In the genomic region with DNA sequence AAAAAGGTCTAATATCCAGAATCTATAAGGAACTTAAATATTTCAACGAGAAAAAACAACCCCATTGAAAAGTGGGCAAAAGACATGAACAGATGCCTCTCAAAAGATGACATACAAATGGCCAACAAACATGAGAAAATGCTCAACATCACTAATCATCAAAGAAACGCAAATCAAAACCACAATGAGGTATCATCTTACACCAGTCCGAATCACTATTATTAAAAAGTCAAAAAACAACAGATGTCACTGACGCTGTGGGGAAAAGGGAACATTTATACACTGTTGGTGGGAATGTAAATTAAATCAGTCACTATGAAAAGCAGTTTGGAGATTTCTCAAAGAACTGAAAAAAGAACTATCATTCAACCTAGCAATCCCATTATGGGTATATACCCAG, we compare ENCODE assay signal across 23 cellular contexts.
"Had no signal": no experiment of that assay in that cellular context is flagged by ENCODE, and none has a peak within 500 bp of the region (broad histone marks: within the 10 kb centered on the region; RNA-seq: fewer than 3 reads in every experiment).

No MANE protein-coding gene starts in this region.

- H3K4me3 ChIP-seq: coronary artery, dorsolateral prefrontal cortex had no signal

- DNase-seq: activated CD4-positive, alpha-beta memory T cell treated with anti-CD3 and anti-CD28 coated beads, Interleukin-2, amount 10 ng/mL, durations not matched to agents 7 days and 5 days; activated CD4-positive, alpha-beta T cell treated with anti-CD3 and anti-CD28 coated beads for 1 hour; activated CD4-positive, alpha-beta T cell treated with anti-CD3 and anti-CD28 coated beads for 4 hours; activated CD4-positive, alpha-beta T cell treated with anti-CD3 and anti-CD28 coated beads, Interleukin-2, amount 10 ng/mL, durations not matched to agents 7 days and 5 days; activated CD4-positive, alpha-beta T cell treated with anti-CD3 and anti-CD28 coated beads, Interleukin-2, amount 50 U/mL, for 4 hours; activated CD8-positive, alpha-beta memory T cell treated with anti-CD3 and anti-CD28 coated beads, Interleukin-2, amount 50 U/mL, for 48 hours; activated gamma-delta T cell; activated naive CD4-positive, alpha-beta T cell treated with anti-CD3 and anti-CD28 coated beads, Interleukin-2, amount 50 U/mL, for 16 hours; activated naive CD4-positive, alpha-beta T cell treated with Interleukin-2 at 50 U/mL for 16 hours; activated T-cell treated with anti-CD3 and anti-CD28 coated beads for 4 hours; activated T-cell treated with anti-CD3 and anti-CD28 coated beads, Interleukin-2, amount 50 U/mL, for 24 hours; activated T-cell treated with anti-CD3 and anti-CD28 coated beads, Interleukin-2, amount 50 U/mL, for 72 hours; amniotic stem cell; anterior cingulate cortex; brain microvascular endothelial cell; dorsolateral prefrontal cortex; effector memory CD4-positive, alpha-beta T cell; endodermal cell; foreskin fibroblast; head of caudate nucleus; T-helper 2 cell had no signal

- H3K27ac ChIP-seq: brain microvascular endothelial cell, coronary artery, dorsolateral prefrontal cortex, VCaP had no signal

- H3K36me3 ChIP-seq: brain microvascular endothelial cell had no signal

- H3K27me3 ChIP-seq: brain microvascular endothelial cell had no signal
